Comparison of ENCODE assay signal across 9 cellular contexts in genomic region chr13:76993021-76993420, GRCh38. TPM values are rescaled to one million over a fixed set of nuclear protein-coding genes. Genes with fewer than 3 reads are reported as not detected.
A peak's percentile ranks its signal among the peaks of the same experiment; 100 is the strongest.
DNase-seq lines count a peak whose midpoint lies in the region; ATAC-seq, FAIRE-seq and TF ChIP-seq lines count a peak whose summit lies in the region.
"Had no signal": no experiment of that assay in that cellular context is flagged by ENCODE, and none has a peak within 500 bp of the region (broad histone marks: within the 10 kb centered on the region; RNA-seq: fewer than 3 reads in every experiment).

No MANE protein-coding gene starts in this region.

- peak overlapping the region; percentile 93 for H3K4me2 ChIP-seq in astrocyte (ENCODE audit: low read length)

- H3K36me3 Mint-ChIP-seq in activated T-cell treated with anti-CD3 and anti-CD28 coated beads, Interleukin-2, amount 50 U/mL, for 24 hours (ENCODE audit: low read depth), result peaks cover 40% of the 10 kb centered on the region
- H3K36me3 Mint-ChIP-seq in astrocyte (ENCODE audit: low read depth, unreplicated experiment), result peaks cover 2% of the 10 kb centered on the region

- H3K4me1 ChIP-seq in astrocyte (ENCODE audit: insufficient read depth, low read length) (peaks cover 21% of the 10 kb centered on the region), left lung (peaks cover 0 to 30% of the 10 kb centered on the region in 2 donors), tibial artery (peaks cover 0 to 24% (median 15%) of the 10 kb centered on the region in 4 donors)

- no peaks in the 10 kb centered on the region for H3K27me3 Mint-ChIP-seq in activated T-cell treated with anti-CD3 and anti-CD28 coated beads, Interleukin-2, amount 50 U/mL, for 24 hours
- no peaks in the 10 kb centered on the region for H3K27me3 Mint-ChIP-seq in astrocyte (ENCODE audit: low read depth, unreplicated experiment)

- H3K9ac ChIP-seq in astrocyte (ENCODE audit: low read length), result peak overlapping the region; percentile 92

- FAIRE-seq in astrocyte (lab: Jason Lieb, UNC), result no peak

- ATAC-seq in left lung (no peak), HG03039 (IDR thresholded peaks at IDR 0.05; ENCODE audit: unreplicated experiment) (no peak), HG02759 (IDR thresholded peaks at IDR 0.05; ENCODE audit: unreplicated experiment) (no peak)

- no peak overlapping the region for H2AFZ ChIP-seq in astrocyte (ENCODE audit: low read depth, low read length)

- no peak for TF ChIP-seq CTCF in astrocyte (IDR thresholded peaks at IDR 0.05; ENCODE audit: insufficient read depth, low read depth, low read length)
- TF ChIP-seq CTCF in left lung (IDR thresholded peaks at IDR 0.05), result no peak
- TF ChIP-seq CTCF in tibial artery (IDR thresholded peaks at IDR 0.05), result no peak

- H3K4me1 Mint-ChIP-seq in activated T-cell treated with anti-CD3 and anti-CD28 coated beads, Interleukin-2, amount 50 U/mL, for 24 hours (ENCODE audit: low read depth), result peaks cover 41% of the 10 kb centered on the region
- peaks cover 15% of the 10 kb centered on the region for H3K4me1 Mint-ChIP-seq in astrocyte (ENCODE audit: low read depth, unreplicated experiment)

- intact Hi-C loops in left lung (cut with DNase I) (no loop called here), tibial artery (cut with DNase I; ENCODE audit: low total_unique reads) (no loop called here)

- H3K27ac ChIP-seq in astrocyte (ENCODE audit: low read depth, low read length) (no peak overlapping the region), left lung (peak overlapping the region; percentile 86 to 93), tibial artery (peak overlapping the region; percentile 94 to 99)

- peaks cover 2% of the 10 kb centered on the region for H3K36me3 ChIP-seq in astrocyte (ENCODE audit: insufficient read depth, low read length)
- H3K36me3 ChIP-seq in left lung, result peaks cover 0 to 20% of the 10 kb centered on the region in 2 donors
- H3K36me3 ChIP-seq in tibial artery, result peaks cover 7 to 21% (median 13%) of the 10 kb centered on the region in 3 donors

- peaks cover 6% of the 10 kb centered on the region for H4K20me1 ChIP-seq in astrocyte (ENCODE audit: insufficient read depth, low read length)

- peak overlapping the region; percentile 99 for H3K27ac Mint-ChIP-seq in activated T-cell treated with anti-CD3 and anti-CD28 coated beads, Interleukin-2, amount 50 U/mL, for 24 hours
- H3K27ac Mint-ChIP-seq in astrocyte (ENCODE audit: unreplicated experiment), result peak overlapping the region; percentile 43

- H3K4me3 Mint-ChIP-seq in activated T-cell treated with anti-CD3 and anti-CD28 coated beads, Interleukin-2, amount 50 U/mL, for 24 hours, result peak overlapping the region; percentile 93
- peak overlapping the region; percentile 97 for H3K4me3 Mint-ChIP-seq in astrocyte (ENCODE audit: unreplicated experiment)

- no peaks in the 10 kb centered on the region for H3K27me3 ChIP-seq in astrocyte (ENCODE audit: insufficient read depth, low read length)
- no peaks in the 10 kb centered on the region for H3K27me3 ChIP-seq in left lung
- H3K27me3 ChIP-seq in tibial artery, result no peaks in the 10 kb centered on the region

- DNase-seq in activated T-cell treated with anti-CD3 and anti-CD28 coated beads, Interleukin-2, amount 50 U/mL, for 24 hours, result no peak
- DNase-seq in activated T-cell treated with anti-CD3 and anti-CD28 coated beads, Interleukin-2, amount 50 U/mL, for 1 hour, result no peak
- DNase-seq in astrocyte (ENCODE audit: low read depth) (peak; percentile 13), left lung (no peak), tibial artery (no peak)
- no peak for DNase-seq in stimulated activated CD4-positive, alpha-beta T cell treated with anti-CD3 and anti-CD28 coated beads, Interleukin-4, amount 100 ng/mL, for 4 hours

- peak overlapping the region; percentile 91 for H3K4me3 ChIP-seq in astrocyte (ENCODE audit: insufficient read depth, low read depth, low read length)
- H3K4me3 ChIP-seq in left lung, result peak overlapping the region; percentile 59 to 79
- H3K4me3 ChIP-seq in tibial artery, result peak overlapping the region; percentile 76 to 91

- no peaks in the 10 kb centered on the region for H3K9me3 ChIP-seq in astrocyte (ENCODE audit: insufficient read depth, low read depth, low read length)
- no peaks in the 10 kb centered on the region for H3K9me3 ChIP-seq in left lung
- no peaks in the 10 kb centered on the region for H3K9me3 ChIP-seq in tibial artery

- H3K79me2 ChIP-seq in astrocyte (ENCODE audit: insufficient read depth, low read length), result peaks cover 16% of the 10 kb centered on the region

- H3K9me3 Mint-ChIP-seq in activated T-cell treated with anti-CD3 and anti-CD28 coated beads, Interleukin-2, amount 50 U/mL, for 24 hours, result no peaks in the 10 kb centered on the region
- no peaks in the 10 kb centered on the region for H3K9me3 Mint-ChIP-seq in astrocyte (ENCODE audit: unreplicated experiment)

RNA-seq across cellular contexts. Expression of gene CLN5, which starts 1.1 kb away (rescaled TPM):
- total RNA-seq in astrocyte (32.9 and 35.8 TPM in 2 replicates), left lung (10 to 100 TPM; 34.7 to 43.4 TPM)

RNA-seq across cellular contexts. Expression of gene FBXL3, which starts 33.9 kb away (rescaled TPM):
- 36.0 and 37.2 TPM in 2 replicates for total RNA-seq in astrocyte
- total RNA-seq in left lung, result 10 to 100 TPM; 38.8 to 46.1 TPM

RNA-seq across cellular contexts. Expression of gene ACOD1, which starts 44.7 kb away (rescaled TPM):
- total RNA-seq in astrocyte (not detected in 2 replicates), left lung (1 to 10 TPM in 1 of 2 donors, not detected in 1; 1.6 TPM)
- total RNA-seq: Daoy had no signal
